In genomic region chr11:113991170-113991569, GRCh38 we compare ENCODE assay signal across 10 cellular contexts. TPM values are rescaled to one million over a fixed set of nuclear protein-coding genes. Genes with fewer than 3 reads are reported as not detected.
DNase-seq lines count a peak whose midpoint lies in the region; FAIRE-seq and TF ChIP-seq lines count a peak whose summit lies in the region.
"Had no signal": no experiment of that assay in that cellular context is flagged by ENCODE, and none has a peak within 500 bp of the region (broad histone marks: within the 10 kb centered on the region; RNA-seq: fewer than 3 reads in every experiment).

No MANE protein-coding gene starts in this region.

- H3K4me3 ChIP-seq in MG63: no peak overlapping the region
- no peak overlapping the region for H3K4me3 ChIP-seq in bronchial epithelial cell (ENCODE audit: low read depth, low read length)
- H3K4me3 ChIP-seq: mucosa of descending colon had no signal

- DNase-seq in ELR (ENCODE audit: low read depth): peak; percentile 25
- peak; percentile 10 for DNase-seq in MG63
- peak; percentile 10 for DNase-seq in bronchial epithelial cell (ENCODE audit: low read depth)
- peak; percentile 7 for DNase-seq in medulla oblongata (ENCODE audit: extremely low spot score)
- DNase-seq in activated effector memory CD4-positive, alpha-beta T cell treated with Interleukin-2 at 50 U/mL for 16 hours: no peak
- no peak for DNase-seq in DMS114 treated with DMSO at 0.1 percent for 48 hours (lab: John Stamatoyannopoulos, UW; ENCODE audit: unreplicated experiment)
- DNase-seq in pons (ENCODE audit: low spot score): no peak
- no peak for DNase-seq in cortex of kidney (lab: John Stamatoyannopoulos, UW)

- H3K9me3 ChIP-seq in MG63: no peaks in the 10 kb centered on the region
- H3K9me3 ChIP-seq: mucosa of descending colon had no signal

- no peaks in the 10 kb centered on the region for H3K36me3 ChIP-seq in MG63
- no peaks in the 10 kb centered on the region for H3K36me3 ChIP-seq in bronchial epithelial cell (ENCODE audit: control insufficient read depth, insufficient read depth, low read length)

- no peak for FAIRE-seq in bronchial epithelial cell (lab: Jason Lieb, UNC)
- FAIRE-seq: TTC549 had no signal

- H3K27me3 ChIP-seq in MG63: peaks cover 3% of the 10 kb centered on the region; the same call in 1 of the 2 replicates
- H3K27me3 ChIP-seq in bronchial epithelial cell (ENCODE audit: control insufficient read depth, insufficient read depth, low read length): no peaks in the 10 kb centered on the region

- TF ChIP-seq CTCF in bronchial epithelial cell (IDR thresholded peaks at IDR 0.05; ENCODE audit: insufficient read depth, low read length, severe bottlenecking): no peak

RNA-seq across cellular contexts. Expression of gene HTR3A, which starts 16.3 kb away (rescaled TPM):
- total RNA-seq in MG63 (2014; rRNA removed; shearing (Covaris generic); ENCODE audit: low replicate concordance): not detected in 2 replicates
- 0.26 TPM in 1 of 2 replicates, not detected in the other for total RNA-seq in bronchial epithelial cell

Comparison
In these comparisons a context has a peak if more than half of its experiments do, and no peak if none do; other contexts are left out.
1. DNase-seq: peak in ELR (single experiment), MG63 (single experiment), bronchial epithelial cell (single experiment) and medulla oblongata (single experiment); none in activated effector memory CD4-positive, alpha-beta T cell treated with Interleukin-2 at 50 U/mL for 16 hours (single experiment), DMS114 treated with DMSO at 0.1 percent for 48 hours (single experiment), pons (single experiment) and cortex of kidney (single experiment).